In genomic region chr15:45332694-45333093, GRCh38 we compare ENCODE assay signal across 27 cellular contexts.
"Had no signal": no experiment of that assay in that cellular context is flagged by ENCODE, and none has a peak within 500 bp of the region (broad histone marks: within the 10 kb centered on the region; RNA-seq: fewer than 3 reads in every experiment).

No MANE protein-coding gene starts in this region.

- H3K4me1 Mint-ChIP-seq: activated CD4-positive, alpha-beta T cell treated with anti-CD3 and anti-CD28 coated beads, Interleukin-2, amount 10 ng/mL, durations not matched to agents 24 days and 14 days had no signal

- DNase-seq: activated CD4-positive, alpha-beta T cell treated with anti-CD3 and anti-CD28 coated beads, Interleukin-2, amount 10 ng/mL, durations not matched to agents 24 days and 14 days; activated CD4-positive, alpha-beta T cell treated with anti-CD3 and anti-CD28 coated beads, Interleukin-2, amount 50 U/mL, for 4 hours; activated CD8-positive, alpha-beta T cell treated with anti-CD3 and anti-CD28 coated beads for 36 hours; activated gamma-delta T cell; activated naive CD4-positive, alpha-beta T cell treated with Interleukin-2 at 50 U/mL for 16 hours; activated naive CD8-positive, alpha-beta T cell treated with anti-CD3 and anti-CD28 coated beads, Interleukin-2, amount 10 ng/mL, durations not matched to agents 7 days and 5 days; activated T-cell treated with anti-CD3 and anti-CD28 coated beads, Interleukin-2, amount 50 U/mL, for 1 hour; brain microvascular endothelial cell; NCI-H1092 treated with DMSO at 0.1 percent for 48 hours; NCI-H1417; NCI-H146; NCI-H187; NCI-H2029 treated with DMSO at 0.1 percent for 48 hours; NCI-H2107; NCI-H510A; NCI-H748 treated with DMSO at 0.1 percent for 48 hours; NK-92 treated with Interleukin-12 subunit alpha and Interleukin-12 subunit beta, amount 100 ng/mL, for 24 hours; PC-3; Peyer's patch; RPMI8226; SIG-M5 had no signal

- H3K27ac ChIP-seq: brain microvascular endothelial cell, cardiac muscle cell had no signal

- H3K9me3 Mint-ChIP-seq: activated CD4-positive, alpha-beta T cell treated with anti-CD3 and anti-CD28 coated beads, Interleukin-2, amount 10 ng/mL, durations not matched to agents 24 days and 14 days; activated CD8-positive, alpha-beta T cell treated with anti-CD3 and anti-CD28 coated beads for 36 hours; activated naive CD4-positive, alpha-beta T cell treated with anti-CD3 and anti-CD28 coated beads, Interleukin-2, amount 50 U/mL, for 24 hours; activated naive CD8-positive, alpha-beta T cell treated with anti-CD3 and anti-CD28 coated beads, Interleukin-2, amount 10 ng/mL, durations not matched to agents 7 days and 5 days; activated T-helper 2 cell treated with anti-CD3 and anti-CD28 coated beads, Interferon-gamma antibody, Interleukin-2, Interleukin-4, amounts not matched to agents 10 μg/mL and 5 μg/mL and 100 μg/mL, durations not matched to agents 14 hours and 24 hours and 36 hours; T-helper 1 cell treated with Interleukin-12 subunit alpha and Interleukin-12 subunit beta and Interleukin-4 antibody, amounts not matched to agents 30 μg/mL and 1 μg/mL, for 36 hours; T-helper 2 cell treated with Interferon-gamma antibody and Interleukin-4, amounts not matched to agents 5 μg/mL and 100 μg/mL, for 36 hours had no signal

- H3K4me1 ChIP-seq: Peyer's patch had no signal

- H3K36me3 Mint-ChIP-seq: activated naive CD4-positive, alpha-beta T cell treated with anti-CD3 and anti-CD28 coated beads, Interleukin-2, amount 50 U/mL, for 24 hours; activated naive CD8-positive, alpha-beta T cell treated with anti-CD3 and anti-CD28 coated beads, Interleukin-2, amount 10 ng/mL, durations not matched to agents 7 days and 5 days had no signal

- H3K27me3 ChIP-seq: brain microvascular endothelial cell, cardiac muscle cell, Peyer's patch had no signal

- H3K4me3 Mint-ChIP-seq: activated CD4-positive, alpha-beta T cell treated with anti-CD3 and anti-CD28 coated beads, Interleukin-2, amount 10 ng/mL, durations not matched to agents 24 days and 14 days; activated CD8-positive, alpha-beta T cell treated with anti-CD3 and anti-CD28 coated beads for 36 hours; activated naive CD4-positive, alpha-beta T cell treated with anti-CD3 and anti-CD28 coated beads, Interleukin-2, amount 50 U/mL, for 24 hours; activated naive CD8-positive, alpha-beta T cell treated with anti-CD3 and anti-CD28 coated beads, Interleukin-2, amount 10 ng/mL, durations not matched to agents 7 days and 5 days; T-helper 1 cell treated with Interleukin-12 subunit alpha and Interleukin-12 subunit beta and Interleukin-4 antibody, amounts not matched to agents 30 μg/mL and 1 μg/mL, for 36 hours; T-helper 2 cell treated with Interferon-gamma antibody and Interleukin-4, amounts not matched to agents 5 μg/mL and 100 μg/mL, for 36 hours had no signal

- H3K4me3 ChIP-seq: cardiac muscle cell, K562, Peyer's patch had no signal

- H3K27ac Mint-ChIP-seq: activated CD4-positive, alpha-beta T cell treated with anti-CD3 and anti-CD28 coated beads, Interleukin-2, amount 10 ng/mL, durations not matched to agents 24 days and 14 days; activated CD8-positive, alpha-beta T cell treated with anti-CD3 and anti-CD28 coated beads for 36 hours; activated naive CD4-positive, alpha-beta T cell treated with anti-CD3 and anti-CD28 coated beads, Interleukin-2, amount 50 U/mL, for 24 hours; activated naive CD8-positive, alpha-beta T cell treated with anti-CD3 and anti-CD28 coated beads, Interleukin-2, amount 10 ng/mL, durations not matched to agents 7 days and 5 days; activated T-helper 2 cell treated with anti-CD3 and anti-CD28 coated beads, Interferon-gamma antibody, Interleukin-2, Interleukin-4, amounts not matched to agents 10 μg/mL and 5 μg/mL and 100 μg/mL, durations not matched to agents 14 hours and 24 hours and 36 hours; T-helper 1 cell treated with Interleukin-12 subunit alpha and Interleukin-12 subunit beta and Interleukin-4 antibody, amounts not matched to agents 30 μg/mL and 1 μg/mL, for 36 hours; T-helper 2 cell treated with Interferon-gamma antibody and Interleukin-4, amounts not matched to agents 5 μg/mL and 100 μg/mL, for 36 hours had no signal

- ATAC-seq: activated CD8-positive, alpha-beta T cell treated with anti-CD3 and anti-CD28 coated beads for 36 hours; K562; PC-3 had no signal

- H3K36me3 ChIP-seq: brain microvascular endothelial cell, cardiac muscle cell, Peyer's patch had no signal

- H3K9me3 ChIP-seq: Peyer's patch had no signal
